Comparison of ENCODE assay signal across 29 cellular contexts in the genomic region with DNA sequence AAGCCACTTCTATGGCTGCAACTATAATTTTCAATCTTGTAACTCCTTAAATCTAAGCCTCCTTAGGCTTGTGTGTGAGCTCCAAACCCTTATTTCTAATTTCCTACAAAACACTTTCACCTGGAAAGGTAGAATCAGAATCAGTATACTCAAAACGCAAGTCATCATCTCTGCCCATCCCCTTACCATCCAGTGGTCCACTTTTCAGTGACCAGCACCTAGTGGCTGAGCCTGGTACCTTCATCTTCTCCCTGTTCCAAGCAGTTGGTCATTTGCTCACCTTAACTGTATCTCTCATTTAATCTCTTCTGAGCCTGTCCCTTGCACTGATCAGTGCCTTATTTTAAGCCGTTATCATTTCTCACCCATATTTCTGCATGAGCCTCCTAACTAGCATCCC.
DNase-seq lines count a peak whose midpoint lies in the region; ATAC-seq, FAIRE-seq and TF ChIP-seq lines count a peak whose summit lies in the region.
"Had no signal": no experiment of that assay in that cellular context is flagged by ENCODE, and none has a peak within 500 bp of the region (broad histone marks: within the 10 kb centered on the region; RNA-seq: fewer than 3 reads in every experiment).

No MANE protein-coding gene starts in this region.

- no TSS peak for BruUV-seq in HepG2 (replicated peaks; lab: Mats Ljungman, UMichigan)

- H3K9ac ChIP-seq in HepG2 (ENCODE audit: insufficient read depth, low read depth, low read length) (no peak overlapping the region), astrocyte (ENCODE audit: low read length) (no peak overlapping the region), mesenchymal stem cell (ENCODE audit: low read length) (no peak overlapping the region)

- FAIRE-seq in HepG2 (lab: Jason Lieb, UNC), result no peak
- FAIRE-seq in astrocyte (lab: Jason Lieb, UNC), result no peak
- FAIRE-seq: endometrium, GM12892, kidney had no signal

- H4K91ac ChIP-seq in mesenchymal stem cell (ENCODE audit: low read length), result no peak overlapping the region

- no peak overlapping the region for H2BK5ac ChIP-seq in mesenchymal stem cell (ENCODE audit: low read depth, low read length, poor library complexity, severe bottlenecking)

- no peak for TF ChIP-seq RAD21 in HepG2 (CRISPR knock-in tag; IDR thresholded peaks at IDR 0.05)

- H3K23ac ChIP-seq in mesenchymal stem cell (ENCODE audit: low read length in 2 of 2), result no peak overlapping the region

- WGBS in HepG2 (ENCODE audit: low lambda C conversion rate), result 100% methylated on average over 2 of the region's 2 CpGs
- WGBS in right lobe of liver (ENCODE audit: insufficient coverage, low coverage, low lambda C conversion rate, missing lambda C conversion rate), result 96% methylated on average over 2 of the region's 2 CpGs
- 96% methylated on average over 2 of the region's 2 CpGs for WGBS in mesenchymal stem cell

- H3K9me3 ChIP-seq in HepG2 (ENCODE audit: low read length) (no peaks in the 10 kb centered on the region), right lobe of liver (no peaks in the 10 kb centered on the region), astrocyte (ENCODE audit: insufficient read depth, low read depth, low read length) (no peaks in the 10 kb centered on the region), mesenchymal stem cell (ENCODE audit: control insufficient read depth, low read length) (no peaks in the 10 kb centered on the region)
- H3K9me3 ChIP-seq: ascending aorta, colonic mucosa, gastrocnemius medialis, upper lobe of right lung had no signal

- no peak overlapping the region for H4K8ac ChIP-seq in mesenchymal stem cell (ENCODE audit: low read length)

- no peak overlapping the region for H3K4me3 Mint-ChIP-seq in astrocyte (ENCODE audit: unreplicated experiment)
- no peak overlapping the region for H3K4me3 Mint-ChIP-seq in activated CD4-positive, alpha-beta T cell treated with anti-CD3 and anti-CD28 coated beads, Interleukin-2, amount 10 ng/mL, durations not matched to agents 24 days and 14 days
- H3K4me3 Mint-ChIP-seq: activated naive CD4-positive, alpha-beta T cell treated with anti-CD3 and anti-CD28 coated beads, Interleukin-2, amount 10 ng/mL, durations not matched to agents 7 days and 5 days; activated T-cell treated with anti-CD3 and anti-CD28 coated beads, Interleukin-2, amount 50 U/mL, for 72 hours had no signal

- no peak overlapping the region for H3K27ac Mint-ChIP-seq in astrocyte (ENCODE audit: unreplicated experiment)
- no peak overlapping the region for H3K27ac Mint-ChIP-seq in activated CD4-positive, alpha-beta T cell treated with anti-CD3 and anti-CD28 coated beads, Interleukin-2, amount 10 ng/mL, durations not matched to agents 24 days and 14 days
- H3K27ac Mint-ChIP-seq: activated naive CD4-positive, alpha-beta T cell treated with anti-CD3 and anti-CD28 coated beads, Interleukin-2, amount 10 ng/mL, durations not matched to agents 7 days and 5 days; activated T-cell treated with anti-CD3 and anti-CD28 coated beads, Interleukin-2, amount 50 U/mL, for 72 hours had no signal

- ATAC-seq in HepG2 (peak; percentile 74), right lobe of liver (no peak)
- ATAC-seq: activated CD4-positive, CD25-positive, alpha-beta regulatory T cell treated with anti-CD3 and anti-CD28 coated beads, Interleukin-2, amount 50 U/mL, for 24 hours; activated T-cell treated with anti-CD3 and anti-CD28 coated beads, Interleukin-2, amount 50 U/mL, for 72 hours; gastrocnemius medialis; upper lobe of right lung had no signal

- no peaks in the 10 kb centered on the region for H3K79me1 ChIP-seq in mesenchymal stem cell (replicated peaks; ENCODE audit: low read length, poor library complexity, severe bottlenecking)

- H3K9me3 Mint-ChIP-seq in astrocyte (ENCODE audit: unreplicated experiment), result peaks cover 5% of the 10 kb centered on the region
- H3K9me3 Mint-ChIP-seq in activated CD4-positive, alpha-beta T cell treated with anti-CD3 and anti-CD28 coated beads, Interleukin-2, amount 10 ng/mL, durations not matched to agents 24 days and 14 days, result no peaks in the 10 kb centered on the region
- H3K9me3 Mint-ChIP-seq: activated naive CD4-positive, alpha-beta T cell treated with anti-CD3 and anti-CD28 coated beads, Interleukin-2, amount 10 ng/mL, durations not matched to agents 7 days and 5 days had no signal

- no peak overlapping the region for H2BK120ac ChIP-seq in mesenchymal stem cell (ENCODE audit: low read depth, low read length)

- no peak overlapping the region for H3K18ac ChIP-seq in mesenchymal stem cell (ENCODE audit: low read depth in 1 of 2, low read length in 2 of 2)

- H3K36me3 Mint-ChIP-seq in astrocyte (ENCODE audit: low read depth, unreplicated experiment), result peaks cover 2% of the 10 kb centered on the region
- no peaks in the 10 kb centered on the region for H3K36me3 Mint-ChIP-seq in activated CD4-positive, alpha-beta T cell treated with anti-CD3 and anti-CD28 coated beads, Interleukin-2, amount 10 ng/mL, durations not matched to agents 24 days and 14 days (ENCODE audit: low read depth)
- H3K36me3 Mint-ChIP-seq: activated naive CD4-positive, alpha-beta T cell treated with anti-CD3 and anti-CD28 coated beads, Interleukin-2, amount 10 ng/mL, durations not matched to agents 7 days and 5 days had no signal

- H2AFZ ChIP-seq in HepG2 (ENCODE audit: low read length) (no peak overlapping the region), astrocyte (ENCODE audit: low read depth, low read length) (no peak overlapping the region), mesenchymal stem cell (ENCODE audit: low read depth, low read length) (no peak overlapping the region)

- TF ChIP-seq POLR2A in HepG2 (IDR thresholded peaks at IDR 0.05; ENCODE audit: insufficient read depth in 1 of 2, low read depth in 2 of 2, low read length in 2 of 2) (no peak), right lobe of liver (IDR thresholded peaks at IDR 0.05) (no peak)

- in situ Hi-C loops in HepG2 (cut with HindIII; ENCODE audit: extremely low pct_ligation_motif_present, low pct_unique_long_range_greater_than_20kb), result no loop called here

- POLR2A ChIA-PET in HepG2 (lab: Yijun Ruan, JAX), result no interaction called here

- H2AK5ac ChIP-seq in mesenchymal stem cell (ENCODE audit: low read length, severe bottlenecking), result no peak overlapping the region

- TF ChIP-seq EP300 in HepG2 (IDR thresholded peaks at IDR 0.05; ENCODE audit: low read depth in 2 of 2, low read length in 2 of 2), result no peak
- TF ChIP-seq EP300 in HepG2 (CRISPR knock-in tag; IDR thresholded peaks at IDR 0.05; ENCODE audit: borderline replicate concordance), result no peak

- peaks cover 11 to 52% of the 10 kb centered on the region in 2 experiments for H3K36me3 ChIP-seq in HepG2 (replicated peaks in 1 of 2; ENCODE audit: control insufficient read depth in 1 of 2, insufficient read depth in 2 of 2, low read length in 2 of 2)
- H3K36me3 ChIP-seq in right lobe of liver, result no peaks in the 10 kb centered on the region
- H3K36me3 ChIP-seq in astrocyte (ENCODE audit: insufficient read depth, low read length), result no peaks in the 10 kb centered on the region
- peaks cover 0 to 2% of the 10 kb centered on the region in 2 experiments for H3K36me3 ChIP-seq in mesenchymal stem cell (ENCODE audit: control insufficient read depth in 1 of 2, insufficient read depth in 2 of 2, low read depth in 1 of 2, low read length in 2 of 2)
- H3K36me3 ChIP-seq: ascending aorta, colonic mucosa, gastrocnemius medialis, upper lobe of right lung had no signal

- no peak overlapping the region for H2BK15ac ChIP-seq in mesenchymal stem cell (ENCODE audit: low read depth, poor library complexity, severe bottlenecking)

- no peak for TF ChIP-seq CTCF in HepG2 (CRISPR knock-in tag; IDR thresholded peaks at IDR 0.05)
- TF ChIP-seq CTCF in right lobe of liver (IDR thresholded peaks at IDR 0.05), result no peak
- TF ChIP-seq CTCF in astrocyte (IDR thresholded peaks at IDR 0.05; ENCODE audit: insufficient read depth, low read depth, low read length), result peak; percentile 12
- peak; percentile 27 for TF ChIP-seq CTCF in fibroblast of mammary gland (conservative IDR thresholded peaks at IDR 0.05; ENCODE audit: control insufficient read depth, insufficient read depth, low read depth, low read length)

- H3K27me3 ChIP-seq in HepG2 (ENCODE audit: control insufficient read depth in 1 of 2, insufficient read depth in 2 of 2, low read length in 2 of 2) (no peaks in the 10 kb centered on the region), right lobe of liver (no peaks in the 10 kb centered on the region), astrocyte (ENCODE audit: insufficient read depth, low read length) (no peaks in the 10 kb centered on the region), mesenchymal stem cell (ENCODE audit: control insufficient read depth in 1 of 2, insufficient read depth in 1 of 2, low read length in 2 of 2) (no peaks in the 10 kb centered on the region)
- H3K27me3 ChIP-seq: ascending aorta, colonic mucosa, gastrocnemius medialis, upper lobe of right lung had no signal

- H3K4ac ChIP-seq in mesenchymal stem cell (ENCODE audit: low read depth in 1 of 2, low read length in 2 of 2), result no peak overlapping the region

- H3K4me1 Mint-ChIP-seq in astrocyte (ENCODE audit: low read depth, unreplicated experiment), result no peaks in the 10 kb centered on the region
- H3K4me1 Mint-ChIP-seq in activated CD4-positive, alpha-beta T cell treated with anti-CD3 and anti-CD28 coated beads, Interleukin-2, amount 10 ng/mL, durations not matched to agents 24 days and 14 days, result no peaks in the 10 kb centered on the region
- H3K4me1 Mint-ChIP-seq: activated naive CD4-positive, alpha-beta T cell treated with anti-CD3 and anti-CD28 coated beads, Interleukin-2, amount 10 ng/mL, durations not matched to agents 7 days and 5 days had no signal

- intact Hi-C loops in HepG2 (cut with micrococcal nuclease; ENCODE audit: unreplicated experiment) (no loop called here), right lobe of liver (cut with DNase I) (no loop called here)
- intact Hi-C loops in activated CD4-positive, alpha-beta T cell treated with anti-CD3 and anti-CD28 coated beads, Interleukin-2, amount 10 ng/mL, durations not matched to agents 24 days and 14 days (cut with micrococcal nuclease), result no loop called here

- H3K27ac ChIP-seq in HepG2 (ENCODE audit: extremely low read length, insufficient read depth, low read length) (no peak overlapping the region), right lobe of liver (no peak overlapping the region), astrocyte (ENCODE audit: low read depth, low read length) (no peak overlapping the region), mesenchymal stem cell (ENCODE audit: low read length, poor library complexity, severe bottlenecking) (no peak overlapping the region)
- H3K27ac ChIP-seq: ascending aorta, C4-2B, colonic mucosa, gastrocnemius medialis, SK-N-MC, upper lobe of right lung had no signal

- CTCF ChIA-PET in HepG2 (lab: Yijun Ruan, JAX; ENCODE audit: low intra/inter-chr PET ratio, low total read pairs), result no interaction called here

- H3K4me2 ChIP-seq in HepG2 (ENCODE audit: low read depth, low read length), result no peak overlapping the region
- H3K4me2 ChIP-seq in astrocyte (ENCODE audit: low read length), result no peak overlapping the region
- H3K4me2 ChIP-seq in mesenchymal stem cell (ENCODE audit: low read length, poor library complexity, severe bottlenecking), result no peak overlapping the region

- H4K20me1 ChIP-seq in HepG2 (ENCODE audit: insufficient read depth, low read length) (no peaks in the 10 kb centered on the region), astrocyte (ENCODE audit: insufficient read depth, low read length) (no peaks in the 10 kb centered on the region)

- H3K4me1 ChIP-seq in HepG2 (ENCODE audit: insufficient read depth, low read length), result no peaks in the 10 kb centered on the region
- H3K4me1 ChIP-seq in right lobe of liver, result no peaks in the 10 kb centered on the region
- H3K4me1 ChIP-seq in astrocyte (ENCODE audit: insufficient read depth, low read length), result no peaks in the 10 kb centered on the region
- H3K4me1 ChIP-seq in mesenchymal stem cell (ENCODE audit: control insufficient read depth, insufficient read depth, low read depth, low read length), result no peaks in the 10 kb centered on the region
- H3K4me1 ChIP-seq: ascending aorta, colonic mucosa, gastrocnemius medialis, upper lobe of right lung had no signal

- H3K14ac ChIP-seq in mesenchymal stem cell (ENCODE audit: low read length in 2 of 2), result no peak overlapping the region

- no peak overlapping the region for H3K4me3 ChIP-seq in HepG2 (replicated peaks in 1 of 3; ENCODE audit: insufficient read depth in 1 of 3, low read depth in 2 of 3, low read length in 3 of 3)
- no peak overlapping the region for H3K4me3 ChIP-seq in right lobe of liver
- no peak overlapping the region for H3K4me3 ChIP-seq in astrocyte (ENCODE audit: insufficient read depth, low read depth, low read length)
- H3K4me3 ChIP-seq in fibroblast of mammary gland (ENCODE audit: control insufficient read depth, low read depth, low read length), result no peak overlapping the region
- H3K4me3 ChIP-seq in mesenchymal stem cell (ENCODE audit: insufficient read depth in 1 of 2, low read depth in 1 of 2, low read length in 2 of 2), result no peak overlapping the region
- H3K4me3 ChIP-seq: ascending aorta, colonic mucosa, gastrocnemius medialis, SK-N-MC, upper lobe of right lung had no signal

- no peaks in the 10 kb centered on the region for H3K27me3 Mint-ChIP-seq in astrocyte (ENCODE audit: low read depth, unreplicated experiment)
- H3K27me3 Mint-ChIP-seq in activated CD4-positive, alpha-beta T cell treated with anti-CD3 and anti-CD28 coated beads, Interleukin-2, amount 10 ng/mL, durations not matched to agents 24 days and 14 days, result peaks cover 14% of the 10 kb centered on the region

- H2BK12ac ChIP-seq in mesenchymal stem cell (ENCODE audit: low read length in 2 of 2), result no peak overlapping the region

- H3K79me2 ChIP-seq in HepG2 (ENCODE audit: insufficient read depth, low read length) (no peaks in the 10 kb centered on the region), astrocyte (ENCODE audit: insufficient read depth, low read length) (no peaks in the 10 kb centered on the region)

- no peak for DNase-seq in HepG2 (ENCODE audit: low spot score)
- DNase-seq in right lobe of liver, result no peak
- DNase-seq in astrocyte (ENCODE audit: low read depth), result no peak
- no peak for DNase-seq in fibroblast of mammary gland (ENCODE audit: low read depth)
- no peak for DNase-seq in NCI-H524 (lab: John Stamatoyannopoulos, UW)
- no peak for DNase-seq in activated CD4-positive, alpha-beta T cell treated with anti-CD3 and anti-CD28 coated beads, Interleukin-2, amount 10 ng/mL, durations not matched to agents 24 days and 14 days
- DNase-seq in mesenchymal stem cell, result no peak
- no peak for DNase-seq in dermis blood vessel endothelial cell
- DNase-seq: activated naive CD4-positive, alpha-beta T cell treated with anti-CD3 and anti-CD28 coated beads, Interleukin-2, amount 10 ng/mL, durations not matched to agents 7 days and 5 days; activated T-cell treated with anti-CD3 and anti-CD28 coated beads, Interleukin-2, amount 50 U/mL, for 72 hours; colonic mucosa; gastrocnemius medialis; GDM1; HCEC 1CT; kidney; NCI-H1105 treated with DMSO at 0.1 percent for 48 hours; NCI-H510A; nucleus accumbens; retina; RPMI8226; stimulated activated CD8-positive, alpha-beta memory T cell treated with anti-CD3 and anti-CD28 coated beads, Interleukin-4, amount 100 ng/mL, for 48 hours; T1000; upper lobe of right lung had no signal

Comparison
In these comparisons a context has a peak if more than half of its experiments do, and no peak if none do; other contexts are left out.
1. CTCF ChIP-seq: peak in astrocyte (single experiment) and fibroblast of mammary gland (single experiment); none in HepG2 (single experiment) and right lobe of liver (0 of 4).